Comparison of ENCODE assay signal across 30 cellular contexts in the genomic region with DNA sequence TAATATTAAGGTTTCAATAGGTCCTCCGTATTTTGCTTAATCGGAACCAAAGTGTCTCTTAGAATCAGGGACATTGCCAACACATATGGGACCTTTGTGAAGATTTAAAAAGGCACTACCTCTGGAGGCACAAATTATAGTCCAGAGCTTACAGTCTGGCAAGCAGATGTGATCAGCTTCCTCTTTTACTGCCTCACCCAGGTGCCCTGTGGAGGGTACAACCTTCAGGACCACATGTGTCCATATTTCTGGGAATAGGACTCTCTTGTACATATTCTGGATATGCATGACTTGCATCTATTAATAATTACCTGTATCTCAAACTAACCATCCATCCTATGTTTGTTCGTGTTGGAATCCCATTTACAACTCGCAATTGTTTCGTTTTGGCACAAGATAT.
"Had no signal": no experiment of that assay in that cellular context is flagged by ENCODE, and none has a peak within 500 bp of the region (broad histone marks: within the 10 kb centered on the region; RNA-seq: fewer than 3 reads in every experiment).

No MANE protein-coding gene starts in this region.

- H3K4me3 Mint-ChIP-seq: activated CD4-positive, alpha-beta memory T cell treated with anti-CD3 and anti-CD28 coated beads, Interleukin-2, amount 10 ng/mL, durations not matched to agents 7 days and 5 days; activated CD8-positive, alpha-beta memory T cell treated with anti-CD3 and anti-CD28 coated beads, Interleukin-2, amount 10 ng/mL, durations not matched to agents 7 days and 5 days; activated naive CD8-positive, alpha-beta T cell treated with anti-CD3 and anti-CD28 coated beads for 36 hours; T-cell; T-helper 17 cell had no signal

- H3K9me3 Mint-ChIP-seq: activated naive CD8-positive, alpha-beta T cell treated with anti-CD3 and anti-CD28 coated beads for 36 hours had no signal

- H3K36me3 ChIP-seq: brain microvascular endothelial cell, WERI-Rb-1 had no signal

- H3K27ac Mint-ChIP-seq: activated CD4-positive, alpha-beta memory T cell treated with anti-CD3 and anti-CD28 coated beads, Interleukin-2, amount 10 ng/mL, durations not matched to agents 7 days and 5 days; activated CD8-positive, alpha-beta memory T cell treated with anti-CD3 and anti-CD28 coated beads, Interleukin-2, amount 10 ng/mL, durations not matched to agents 7 days and 5 days; activated naive CD8-positive, alpha-beta T cell treated with anti-CD3 and anti-CD28 coated beads for 36 hours; T-cell; T-helper 17 cell had no signal

- H3K27ac ChIP-seq: brain microvascular endothelial cell, PC-9, RWPE1, WERI-Rb-1 had no signal

- H2AFZ ChIP-seq: PC-9 had no signal

- H3K27me3 ChIP-seq: brain microvascular endothelial cell had no signal

- H3K36me3 Mint-ChIP-seq: activated CD8-positive, alpha-beta memory T cell treated with anti-CD3 and anti-CD28 coated beads, Interleukin-2, amount 10 ng/mL, durations not matched to agents 7 days and 5 days; activated naive CD8-positive, alpha-beta T cell treated with anti-CD3 and anti-CD28 coated beads for 36 hours; T-cell had no signal

- H3K4me3 ChIP-seq: PC-9 had no signal

- H3K27me3 Mint-ChIP-seq: activated CD4-positive, alpha-beta memory T cell treated with anti-CD3 and anti-CD28 coated beads, Interleukin-2, amount 10 ng/mL, durations not matched to agents 7 days and 5 days; activated CD8-positive, alpha-beta memory T cell treated with anti-CD3 and anti-CD28 coated beads, Interleukin-2, amount 10 ng/mL, durations not matched to agents 7 days and 5 days; activated naive CD8-positive, alpha-beta T cell treated with anti-CD3 and anti-CD28 coated beads for 36 hours; T-cell; T-helper 17 cell had no signal

- H3K4me2 ChIP-seq: PC-9 had no signal

- H3K4me1 Mint-ChIP-seq: activated CD4-positive, alpha-beta memory T cell treated with anti-CD3 and anti-CD28 coated beads, Interleukin-2, amount 10 ng/mL, durations not matched to agents 7 days and 5 days; activated CD8-positive, alpha-beta memory T cell treated with anti-CD3 and anti-CD28 coated beads, Interleukin-2, amount 10 ng/mL, durations not matched to agents 7 days and 5 days; activated naive CD8-positive, alpha-beta T cell treated with anti-CD3 and anti-CD28 coated beads for 36 hours; T-cell; T-helper 17 cell had no signal

- DNase-seq: activated CD4-positive, alpha-beta memory T cell treated with anti-CD3 and anti-CD28 coated beads, Interleukin-2, amount 10 ng/mL, durations not matched to agents 7 days and 5 days; activated CD4-positive, alpha-beta T cell treated with anti-CD3 and anti-CD28 coated beads for 1 hour; activated CD4-positive, alpha-beta T cell treated with anti-CD3 and anti-CD28 coated beads for 48 hours; activated CD4-positive, CD25-positive, alpha-beta regulatory T cell; activated CD8-positive, alpha-beta memory T cell treated with anti-CD3 and anti-CD28 coated beads for 24 hours; activated CD8-positive, alpha-beta memory T cell treated with anti-CD3 and anti-CD28 coated beads, Interleukin-2, amount 10 ng/mL, durations not matched to agents 7 days and 5 days; activated CD8-positive, alpha-beta memory T cell treated with anti-CD3 and anti-CD28 coated beads, Interleukin-2, amount 50 U/mL, for 48 hours; activated effector memory CD4-positive, alpha-beta T cell treated with Interleukin-2 at 50 U/mL for 16 hours; activated naive CD4-positive, alpha-beta T cell treated with anti-CD3 and anti-CD28 coated beads, Interleukin-2, amount 50 U/mL, for 16 hours; activated naive CD8-positive, alpha-beta T cell treated with anti-CD3 and anti-CD28 coated beads for 36 hours; activated T-cell treated with anti-CD3 and anti-CD28 coated beads, Interleukin-2, amount 50 U/mL, for 48 hours; amniotic stem cell; aorta; brain microvascular endothelial cell; central memory CD4-positive, alpha-beta T cell; NCI-H1105; NCI-H1417 treated with DMSO at 0.1 percent for 48 hours; NCI-H187 treated with DMSO at 0.1 percent for 48 hours; NCI-H2081; NCI-H2171 treated with DMSO at 0.1 percent for 48 hours; NCI-H2227 treated with DMSO at 0.1 percent for 48 hours; NCI-H446; NCI-H510A treated with DMSO at 0.1 percent for 48 hours; PC-9; SIG-M5; T-cell; T-helper 17 cell; T-helper 9 cell; WERI-Rb-1 had no signal
